Comparison of ENCODE assay signal across 34 cellular contexts in genomic region chr16:14109077-14109775, GRCh38. TPM values are rescaled to one million over a fixed set of nuclear protein-coding genes. Genes with fewer than 3 reads are reported as not detected.
DNase-seq lines count a peak whose midpoint lies in the region; ATAC-seq and TF ChIP-seq lines count a peak whose summit lies in the region.
"Had no signal": no experiment of that assay in that cellular context is flagged by ENCODE, and none has a peak within 500 bp of the region (broad histone marks: within the 10 kb centered on the region; RNA-seq: fewer than 3 reads in every experiment).

No MANE protein-coding gene starts in this region.

- no peaks in the 10 kb centered on the region for H3K9me2 ChIP-seq in SK-N-SH

- no peak for TF ChIP-seq EP300 in SK-N-SH (IDR thresholded peaks at IDR 0.05; ENCODE audit: borderline replicate concordance in 1 of 2, low read depth in 1 of 2, low read length in 1 of 2)

- no peaks in the 10 kb centered on the region for H3K27me3 Mint-ChIP-seq in MCF 10A (ENCODE audit: insufficient read depth, unreplicated experiment)
- H3K27me3 Mint-ChIP-seq: activated naive CD8-positive, alpha-beta T cell treated with anti-CD3 and anti-CD28 coated beads for 36 hours; CD8-positive, alpha-beta memory T cell; naive thymus-derived CD8-positive, alpha-beta T cell; stimulated activated memory B cell treated with anti-CD40 and anti-IgM and Interleukin-4, amounts not matched to agents 10 μg/mL and 1 μg/mL and 100 μg/mL, for 72 hours had no signal

- DNase-seq in breast epithelium (ENCODE audit: low spot score in 2 of 2) = no peak
- no peak for DNase-seq in MCF 10A (ENCODE audit: unreplicated experiment)
- peak; percentile 69 for DNase-seq in LHCN-M2 (ENCODE audit: low read depth)
- DNase-seq in lower lobe of right lung = no peak
- no peak for DNase-seq in upper lobe of right lung
- DNase-seq in SK-N-SH = no peak
- no peak for DNase-seq in NCI-H2081 treated with DMSO at 0.1 percent for 48 hours (lab: John Stamatoyannopoulos, UW)
- DNase-seq: activated CD4-positive, alpha-beta T cell treated with anti-CD3 and anti-CD28 coated beads for 48 hours; activated CD8-positive, alpha-beta memory T cell treated with anti-CD3 and anti-CD28 coated beads for 24 hours; activated gamma-delta T cell; activated naive CD8-positive, alpha-beta T cell treated with anti-CD3 and anti-CD28 coated beads for 36 hours; AML-193; anterior cingulate cortex; CD8-positive, alpha-beta memory T cell; colonic mucosa; DMS 273 treated with DMSO at 0.1 percent for 48 hours; effector CD8-positive, alpha-beta T cell; H9; islet precursor cell; midbrain; naive thymus-derived CD8-positive, alpha-beta T cell; NCI-H1417; NCI-H2029; NCI-H446 treated with DMSO at 0.1 percent for 48 hours; NCI-H774; occipital lobe; Peyer's patch; SJCRH30; T-helper 9 cell had no signal

- H3K9me3 Mint-ChIP-seq in MCF 10A (ENCODE audit: unreplicated experiment) = no peaks in the 10 kb centered on the region
- H3K9me3 Mint-ChIP-seq: activated naive CD8-positive, alpha-beta T cell treated with anti-CD3 and anti-CD28 coated beads for 36 hours; CD8-positive, alpha-beta memory T cell; H9; naive thymus-derived CD8-positive, alpha-beta T cell; stimulated activated memory B cell treated with anti-CD40 and anti-IgM and Interleukin-4, amounts not matched to agents 10 μg/mL and 1 μg/mL and 100 μg/mL, for 72 hours had no signal

- peaks cover 25% of the 10 kb centered on the region for H3K4me1 Mint-ChIP-seq in MCF 10A (ENCODE audit: insufficient read depth, unreplicated experiment)

- no peaks in the 10 kb centered on the region for H3K36me3 ChIP-seq in breast epithelium
- no peaks in the 10 kb centered on the region for H3K36me3 ChIP-seq in lower lobe of right lung
- H3K36me3 ChIP-seq in upper lobe of right lung = no peaks in the 10 kb centered on the region
- no peaks in the 10 kb centered on the region for H3K36me3 ChIP-seq in SK-N-SH (replicated peaks in 1 of 2; ENCODE audit: control insufficient read depth in 1 of 2, insufficient read depth in 2 of 2, low read length in 1 of 2)
- H3K36me3 ChIP-seq: colonic mucosa, Peyer's patch, SJCRH30, suprapubic skin had no signal

- BruUV-seq in MCF 10A (replicated peaks; lab: Mats Ljungman, UMichigan) = no TSS peak

- ATAC-seq in lower lobe of right lung (peak; percentile 49 to 66), upper lobe of right lung (peak; percentile 45), GM18907 (IDR thresholded peaks at IDR 0.05; ENCODE audit: unreplicated experiment) (no peak)
- ATAC-seq: naive thymus-derived CD8-positive, alpha-beta T cell; stimulated activated memory B cell treated with anti-CD40 and anti-IgM and Interleukin-4, amounts not matched to agents 10 μg/mL and 1 μg/mL and 100 μg/mL, for 72 hours had no signal

- H3K4me2 ChIP-seq in SK-N-SH = no peak overlapping the region
- H3K4me2 ChIP-seq: KMS-11 had no signal

- WGBS in SK-N-SH (ENCODE audit: low lambda C conversion rate) = 95% methylated on average over 7 of the region's 7 CpGs

- no peaks in the 10 kb centered on the region; the same call in 1 of the 2 replicates for H4K20me1 ChIP-seq in SK-N-SH (ENCODE audit: insufficient read depth)

- H3K27ac ChIP-seq in breast epithelium = peak overlapping the region; percentile 28 to 68
- no peak overlapping the region for H3K27ac ChIP-seq in lower lobe of right lung
- H3K27ac ChIP-seq in upper lobe of right lung = no peak overlapping the region
- no peak overlapping the region for H3K27ac ChIP-seq in SK-N-SH (ENCODE audit: low read depth in 2 of 2, low read length in 1 of 2)
- H3K27ac ChIP-seq: colonic mucosa, KMS-11, SJCRH30, suprapubic skin, VCaP had no signal

- H3K4me3 ChIP-seq in breast epithelium (no peak overlapping the region), lower lobe of right lung (no peak overlapping the region), upper lobe of right lung (no peak overlapping the region), SK-N-SH (ENCODE audit: low read depth in 2 of 2, low read length in 1 of 2) (no peak overlapping the region)
- H3K4me3 ChIP-seq: colonic mucosa, Peyer's patch, SJCRH30, suprapubic skin had no signal

- H3K79me2 ChIP-seq in SK-N-SH (ENCODE audit: insufficient read depth) = no peaks in the 10 kb centered on the region; the same call in none of the 2 replicates

- no peaks in the 10 kb centered on the region for H3K27me3 ChIP-seq in breast epithelium
- no peaks in the 10 kb centered on the region for H3K27me3 ChIP-seq in lower lobe of right lung (ENCODE audit: low read depth)
- no peaks in the 10 kb centered on the region for H3K27me3 ChIP-seq in upper lobe of right lung
- no peaks in the 10 kb centered on the region for H3K27me3 ChIP-seq in SK-N-SH (ENCODE audit: insufficient read depth)
- H3K27me3 ChIP-seq: colonic mucosa, Peyer's patch, SJCRH30, suprapubic skin had no signal

- no peak overlapping the region for H3K27ac Mint-ChIP-seq in MCF 10A (ENCODE audit: low read depth, unreplicated experiment)
- H3K27ac Mint-ChIP-seq: activated naive CD8-positive, alpha-beta T cell treated with anti-CD3 and anti-CD28 coated beads for 36 hours; stimulated activated memory B cell treated with anti-CD40 and anti-IgM and Interleukin-4, amounts not matched to agents 10 μg/mL and 1 μg/mL and 100 μg/mL, for 72 hours had no signal

- no peak for TF ChIP-seq CTCF in breast epithelium (IDR thresholded peaks at IDR 0.05)
- no peak for TF ChIP-seq CTCF in MCF 10A (IDR thresholded peaks at IDR 0.05; ENCODE audit: unreplicated experiment)
- TF ChIP-seq CTCF in lower lobe of right lung (IDR thresholded peaks at IDR 0.05) = no peak
- no peak for TF ChIP-seq CTCF in upper lobe of right lung (IDR thresholded peaks at IDR 0.05)
- no peak for TF ChIP-seq CTCF in SK-N-SH (IDR thresholded peaks at IDR 0.05)

- no peak for TF ChIP-seq POLR2A in breast epithelium (IDR thresholded peaks at IDR 0.05)

- H3K9ac ChIP-seq in SK-N-SH = no peak overlapping the region
- H3K9ac ChIP-seq: KMS-11 had no signal

- H3K9me3 ChIP-seq in breast epithelium (no peaks in the 10 kb centered on the region), lower lobe of right lung (no peaks in the 10 kb centered on the region), upper lobe of right lung (no peaks in the 10 kb centered on the region), SK-N-SH (no peaks in the 10 kb centered on the region)
- H3K9me3 ChIP-seq: colonic mucosa, Peyer's patch, SJCRH30, suprapubic skin had no signal

- H3F3A ChIP-seq in SK-N-SH (replicated peaks; ENCODE audit: insufficient read depth) = no peaks in the 10 kb centered on the region

- H3K4me1 ChIP-seq in breast epithelium (peaks cover 0 to 19% of the 10 kb centered on the region in 2 donors), lower lobe of right lung (peaks cover 47% of the 10 kb centered on the region), upper lobe of right lung (peaks cover 47% of the 10 kb centered on the region), SK-N-SH (ENCODE audit: control insufficient read depth in 1 of 2, insufficient read depth in 2 of 2, low read depth in 1 of 2, low read length in 1 of 2) (peaks cover 0 to 13% of the 10 kb centered on the region in 2 experiments; a peak in 1 of 4 replicates)
- H3K4me1 ChIP-seq: SJCRH30 had no signal

- no peak overlapping the region for H3K4me3 Mint-ChIP-seq in MCF 10A (ENCODE audit: unreplicated experiment)
- H3K4me3 Mint-ChIP-seq: activated naive CD8-positive, alpha-beta T cell treated with anti-CD3 and anti-CD28 coated beads for 36 hours; CD8-positive, alpha-beta memory T cell; H9; naive thymus-derived CD8-positive, alpha-beta T cell; stimulated activated memory B cell treated with anti-CD40 and anti-IgM and Interleukin-4, amounts not matched to agents 10 μg/mL and 1 μg/mL and 100 μg/mL, for 72 hours had no signal

- CTCF ChIA-PET in MCF 10A (lab: Yijun Ruan, JAX) = interaction anchor here (0.7 to 0.9 kb wide), 4 partner anchors 22 to 189 kb away, joined by 3 to 4 read pairs (median 4); partner anchors contain the start of gene ERCC4
- CTCF ChIA-PET in SK-N-SH (lab: Yijun Ruan, JAX) = interaction anchor here (0.7 to 1.0 kb wide), 4 partner anchors 11 to 76 kb away, joined by 3 to 4 read pairs (median 4); no protein-coding TSS in a partner anchor

- H3K36me3 Mint-ChIP-seq in MCF 10A (ENCODE audit: insufficient read depth, unreplicated experiment) = no peaks in the 10 kb centered on the region
- H3K36me3 Mint-ChIP-seq: stimulated activated memory B cell treated with anti-CD40 and anti-IgM and Interleukin-4, amounts not matched to agents 10 μg/mL and 1 μg/mL and 100 μg/mL, for 72 hours had no signal

- intact Hi-C loops in breast epithelium (cut with DNase I; ENCODE audit: low total_unique reads) = no loop called here
- intact Hi-C loops in MCF 10A (cut with micrococcal nuclease) = no loop called here
- intact Hi-C loops in lower lobe of right lung (cut with DNase I) = no loop called here
- intact Hi-C loops in upper lobe of right lung (cut with DNase I) = no loop called here

- H2AFZ ChIP-seq in SK-N-SH (ENCODE audit: low read depth) = no peak overlapping the region

- POLR2A ChIA-PET in MCF 10A (lab: Yijun Ruan, JAX) = interaction anchor here (1.1 to 1.2 kb wide), 2 partner anchors 8 to 12 kb away, joined by 3 to 4 read pairs; no protein-coding TSS in a partner anchor
- POLR2A ChIA-PET in SK-N-SH (lab: Yijun Ruan, JAX) = no interaction called here

- TF ChIP-seq RAD21 in SK-N-SH (IDR thresholded peaks at IDR 0.05; ENCODE audit: low read length) = no peak

TF ChIP-seq in SK-N-SH, 30 proteins besides CTCF, POLR2A, EP300 and RAD21:
- no peak for TF ChIP-seq FOXM1 (IDR thresholded peaks at IDR 0.05; ENCODE audit: low read depth)

RNA-seq across cellular contexts. Expression of gene MRTFB, which starts 38.1 kb away (rescaled TPM):
- total RNA-seq in breast epithelium (100 to 1,000 TPM in 1 of 3 donors, 10 to 100 TPM in 2; 49.9 to 115 (median 83.6) TPM), MCF 10A (2022) (30.0 and 33.3 TPM in 2 replicates), LHCN-M2 (2014; rRNA removed) (6.5 and 9.8 TPM in 2 replicates), lower lobe of right lung (50.8 TPM), upper lobe of right lung (54.7 TPM)
- 3.1 TPM for polyA plus RNA-seq in LHCN-M2 (2012)
- polyA plus RNA-seq in SK-N-SH (2012; rRNA removed) = 3.3 and 4.6 TPM in 2 replicates
- polyA plus RNA-seq in SK-N-SH (2012; cell fraction: cytosol; rRNA removed) = 4.1 and 4.5 TPM in 2 replicates
- polyA plus RNA-seq in SK-N-SH (2012; cell fraction: nucleus; rRNA removed) = 13.6 and 18.2 TPM in 2 replicates

Comparison
In these comparisons a context has a peak if more than half of its experiments do, and no peak if none do; other contexts are left out.
1. H3K27ac ChIP-seq: peak in breast epithelium (2 of 2); none in lower lobe of right lung (single experiment), upper lobe of right lung (single experiment) and SK-N-SH (0 of 2).